Comparison of ENCODE assay signal across 1 cellular context in the genomic region with DNA sequence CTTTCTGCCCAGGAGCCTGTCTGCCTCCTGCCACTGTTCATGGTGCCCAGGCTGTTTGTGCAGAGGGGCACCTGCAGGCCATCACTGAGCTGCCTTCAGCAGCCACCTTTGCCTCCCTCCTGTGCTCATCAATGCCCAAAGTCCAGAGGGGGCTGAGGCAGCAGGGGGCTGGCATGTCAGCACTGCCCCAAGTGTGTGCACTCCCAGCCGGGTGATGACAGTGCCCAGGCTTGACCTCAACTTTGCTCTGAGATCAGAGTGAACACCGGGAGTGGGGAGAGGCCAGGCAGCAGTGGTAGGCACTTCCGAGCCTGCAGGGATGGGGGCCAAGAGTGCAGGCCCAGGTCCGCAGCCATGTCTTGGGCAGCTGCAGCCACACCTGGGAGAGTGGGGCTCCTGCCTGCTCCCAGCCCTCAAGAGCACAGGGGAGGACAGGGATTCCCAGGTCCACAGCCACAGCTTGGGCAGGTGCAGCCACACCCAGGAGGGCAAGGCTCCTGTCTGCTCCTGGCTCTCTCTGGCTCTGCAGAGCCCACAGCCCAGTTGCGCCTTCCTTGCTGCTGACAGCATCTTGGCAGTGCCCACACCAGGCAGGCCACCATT.
TF ChIP-seq lines count a peak whose summit lies in the region.

No MANE protein-coding gene starts in this region.

TF ChIP-seq in HepG2, 621 proteins besides CTCF, POLR2A, EP300 and RAD21:
- no peak for TF ChIP-seq HMG20A (CRISPR knock-in tag; IDR thresholded peaks at IDR 0.05; ENCODE audit: borderline replicate concordance)
- TF ChIP-seq HNRNPL (IDR thresholded peaks at IDR 0.05; ENCODE audit: low read depth, low read length), result peak; percentile 94
- TF ChIP-seq, protein P1, sequence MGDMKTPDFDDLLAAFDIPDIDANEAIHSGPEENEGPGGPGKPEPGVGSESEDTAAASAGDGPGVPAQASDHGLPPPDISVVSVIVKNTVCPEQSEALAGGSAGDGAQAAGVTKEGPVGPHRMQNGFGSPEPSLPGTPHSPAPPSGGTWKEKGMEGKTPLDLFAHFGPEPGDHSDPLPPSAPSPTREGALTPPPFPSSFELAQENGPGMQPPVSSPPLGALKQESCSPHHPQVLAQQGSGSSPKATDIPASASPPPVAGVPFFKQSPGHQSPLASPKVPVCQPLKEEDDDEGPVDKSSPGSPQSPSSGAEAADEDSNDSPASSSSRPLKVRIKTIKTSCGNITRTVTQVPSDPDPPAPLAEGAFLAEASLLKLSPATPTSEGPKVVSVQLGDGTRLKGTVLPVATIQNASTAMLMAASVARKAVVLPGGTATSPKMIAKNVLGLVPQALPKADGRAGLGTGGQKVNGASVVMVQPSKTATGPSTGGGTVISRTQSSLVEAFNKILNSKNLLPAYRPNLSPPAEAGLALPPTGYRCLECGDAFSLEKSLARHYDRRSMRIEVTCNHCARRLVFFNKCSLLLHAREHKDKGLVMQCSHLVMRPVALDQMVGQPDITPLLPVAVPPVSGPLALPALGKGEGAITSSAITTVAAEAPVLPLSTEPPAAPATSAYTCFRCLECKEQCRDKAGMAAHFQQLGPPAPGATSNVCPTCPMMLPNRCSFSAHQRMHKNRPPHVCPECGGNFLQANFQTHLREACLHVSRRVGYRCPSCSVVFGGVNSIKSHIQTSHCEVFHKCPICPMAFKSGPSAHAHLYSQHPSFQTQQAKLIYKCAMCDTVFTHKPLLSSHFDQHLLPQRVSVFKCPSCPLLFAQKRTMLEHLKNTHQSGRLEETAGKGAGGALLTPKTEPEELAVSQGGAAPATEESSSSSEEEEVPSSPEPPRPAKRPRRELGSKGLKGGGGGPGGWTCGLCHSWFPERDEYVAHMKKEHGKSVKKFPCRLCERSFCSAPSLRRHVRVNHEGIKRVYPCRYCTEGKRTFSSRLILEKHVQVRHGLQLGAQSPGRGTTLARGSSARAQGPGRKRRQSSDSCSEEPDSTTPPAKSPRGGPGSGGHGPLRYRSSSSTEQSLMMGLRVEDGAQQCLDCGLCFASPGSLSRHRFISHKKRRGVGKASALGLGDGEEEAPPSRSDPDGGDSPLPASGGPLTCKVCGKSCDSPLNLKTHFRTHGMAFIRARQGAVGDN (CRISPR knock-in tag; IDR thresholded peaks at IDR 0.05), result peak; percentile 60
- TF ChIP-seq PAWR (CRISPR knock-in tag; IDR thresholded peaks at IDR 0.05; ENCODE audit: borderline replicate concordance), result no peak
- peak; percentile 20; the same call in 1 of the 2 replicates for TF ChIP-seq ZFX (CRISPR knock-in tag; IDR thresholded peaks at IDR 0.05; ENCODE audit: low read depth)
- peak; percentile 72 for TF ChIP-seq HNF4A (CRISPR knock-in tag; IDR thresholded peaks at IDR 0.05)
- TF ChIP-seq ZFP91 (CRISPR knock-in tag; IDR thresholded peaks at IDR 0.05; ENCODE audit: borderline replicate concordance), result peak; percentile 75
- 0 out of 2 replicates have a peak, but pooled peaks have one; percentile 37 for TF ChIP-seq KDM5B (CRISPR knock-in tag; IDR thresholded peaks at IDR 0.05; ENCODE audit: borderline replicate concordance)
- TF ChIP-seq NRL (CRISPR knock-in tag; IDR thresholded peaks at IDR 0.05; ENCODE audit: borderline replicate concordance), result peak; percentile 49; the same call in 1 of the 2 replicates
- TF ChIP-seq SALL1 (CRISPR knock-in tag; IDR thresholded peaks at IDR 0.05), result peak; percentile 46
- TF ChIP-seq SMARCE1 (IDR thresholded peaks at IDR 0.05; ENCODE audit: borderline replicate concordance), result no peak
- no peak for TF ChIP-seq SOX6 (IDR thresholded peaks at IDR 0.05)
- TF ChIP-seq SOX6 (CRISPR knock-in tag; IDR thresholded peaks at IDR 0.05), result no peak
- TF ChIP-seq HIC2 (CRISPR knock-in tag; IDR thresholded peaks at IDR 0.05; ENCODE audit: low read depth), result peak; percentile 92; the same call in 1 of the 2 replicates
- TF ChIP-seq, protein P2, sequence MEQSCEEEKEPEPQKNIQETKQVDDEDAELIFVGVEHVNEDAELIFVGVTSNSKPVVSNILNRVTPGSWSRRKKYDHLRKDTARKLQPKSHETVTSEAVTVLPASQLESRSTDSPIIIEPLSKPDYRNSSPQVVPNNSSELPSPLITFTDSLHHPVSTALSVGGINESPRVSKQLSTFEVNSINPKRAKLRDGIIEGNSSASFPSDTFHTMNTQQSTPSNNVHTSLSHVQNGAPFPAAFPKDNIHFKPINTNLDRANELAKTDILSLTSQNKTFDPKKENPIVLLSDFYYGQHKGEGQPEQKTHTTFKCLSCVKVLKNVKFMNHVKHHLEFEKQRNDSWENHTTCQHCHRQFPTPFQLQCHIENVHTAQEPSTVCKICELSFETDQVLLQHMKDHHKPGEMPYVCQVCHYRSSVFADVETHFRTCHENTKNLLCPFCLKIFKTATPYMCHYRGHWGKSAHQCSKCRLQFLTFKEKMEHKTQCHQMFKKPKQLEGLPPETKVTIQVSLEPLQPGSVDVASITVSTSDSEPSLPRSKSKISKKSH (CRISPR knock-in tag; IDR thresholded peaks at IDR 0.05; ENCODE audit: borderline replicate concordance), result peak; percentile 55; the same call in 1 of the 2 replicates
- peak; percentile 30; the same call in 1 of the 2 replicates for TF ChIP-seq ZSCAN25 (CRISPR knock-in tag; IDR thresholded peaks at IDR 0.05)
- TF ChIP-seq TRIM24 (CRISPR knock-in tag; IDR thresholded peaks at IDR 0.05), result 0 out of 2 replicates have a peak, but pooled peaks have one; percentile 29
- TF ChIP-seq, protein P3, sequence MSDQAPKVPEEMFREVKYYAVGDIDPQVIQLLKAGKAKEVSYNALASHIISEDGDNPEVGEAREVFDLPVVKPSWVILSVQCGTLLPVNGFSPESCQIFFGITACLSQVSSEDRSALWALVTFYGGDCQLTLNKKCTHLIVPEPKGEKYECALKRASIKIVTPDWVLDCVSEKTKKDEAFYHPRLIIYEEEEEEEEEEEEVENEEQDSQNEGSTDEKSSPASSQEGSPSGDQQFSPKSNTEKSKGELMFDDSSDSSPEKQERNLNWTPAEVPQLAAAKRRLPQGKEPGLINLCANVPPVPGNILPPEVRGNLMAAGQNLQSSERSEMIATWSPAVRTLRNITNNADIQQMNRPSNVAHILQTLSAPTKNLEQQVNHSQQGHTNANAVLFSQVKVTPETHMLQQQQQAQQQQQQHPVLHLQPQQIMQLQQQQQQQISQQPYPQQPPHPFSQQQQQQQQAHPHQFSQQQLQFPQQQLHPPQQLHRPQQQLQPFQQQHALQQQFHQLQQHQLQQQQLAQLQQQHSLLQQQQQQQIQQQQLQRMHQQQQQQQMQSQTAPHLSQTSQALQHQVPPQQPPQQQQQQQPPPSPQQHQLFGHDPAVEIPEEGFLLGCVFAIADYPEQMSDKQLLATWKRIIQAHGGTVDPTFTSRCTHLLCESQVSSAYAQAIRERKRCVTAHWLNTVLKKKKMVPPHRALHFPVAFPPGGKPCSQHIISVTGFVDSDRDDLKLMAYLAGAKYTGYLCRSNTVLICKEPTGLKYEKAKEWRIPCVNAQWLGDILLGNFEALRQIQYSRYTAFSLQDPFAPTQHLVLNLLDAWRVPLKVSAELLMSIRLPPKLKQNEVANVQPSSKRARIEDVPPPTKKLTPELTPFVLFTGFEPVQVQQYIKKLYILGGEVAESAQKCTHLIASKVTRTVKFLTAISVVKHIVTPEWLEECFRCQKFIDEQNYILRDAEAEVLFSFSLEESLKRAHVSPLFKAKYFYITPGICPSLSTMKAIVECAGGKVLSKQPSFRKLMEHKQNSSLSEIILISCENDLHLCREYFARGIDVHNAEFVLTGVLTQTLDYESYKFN (CRISPR knock-in tag; conservative IDR thresholded peaks at IDR 0.05), result 0 out of 2 replicates have a peak, but pooled peaks have one; percentile 14
- TF ChIP-seq HNF4G (IDR thresholded peaks at IDR 0.05; ENCODE audit: borderline replicate concordance, low read depth, low read length), result no peak
- no peak for TF ChIP-seq HNF4G (CRISPR knock-in tag; IDR thresholded peaks at IDR 0.05; ENCODE audit: borderline replicate concordance, low read depth)
- TF ChIP-seq FOXJ3 (CRISPR knock-in tag; IDR thresholded peaks at IDR 0.05; ENCODE audit: borderline replicate concordance), result no peak
- TF ChIP-seq CHCHD3 (CRISPR knock-in tag; IDR thresholded peaks at IDR 0.05), result 0 out of 2 replicates have a peak, but pooled peaks have one; percentile 53
- no peak for TF ChIP-seq ZNF570 (CRISPR knock-in tag; IDR thresholded peaks at IDR 0.05; ENCODE audit: borderline replicate concordance)
- TF ChIP-seq, protein P4, sequence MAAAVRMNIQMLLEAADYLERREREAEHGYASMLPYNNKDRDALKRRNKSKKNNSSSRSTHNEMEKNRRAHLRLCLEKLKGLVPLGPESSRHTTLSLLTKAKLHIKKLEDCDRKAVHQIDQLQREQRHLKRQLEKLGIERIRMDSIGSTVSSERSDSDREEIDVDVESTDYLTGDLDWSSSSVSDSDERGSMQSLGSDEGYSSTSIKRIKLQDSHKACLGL (CRISPR knock-in tag; IDR thresholded peaks at IDR 0.05), result no peak
- TF ChIP-seq ZMYM2 (CRISPR knock-in tag; IDR thresholded peaks at IDR 0.05), result peak; percentile 47; the same call in 1 of the 2 replicates
